1 cellular context compared by ENCODE assay signal in the genomic region with DNA sequence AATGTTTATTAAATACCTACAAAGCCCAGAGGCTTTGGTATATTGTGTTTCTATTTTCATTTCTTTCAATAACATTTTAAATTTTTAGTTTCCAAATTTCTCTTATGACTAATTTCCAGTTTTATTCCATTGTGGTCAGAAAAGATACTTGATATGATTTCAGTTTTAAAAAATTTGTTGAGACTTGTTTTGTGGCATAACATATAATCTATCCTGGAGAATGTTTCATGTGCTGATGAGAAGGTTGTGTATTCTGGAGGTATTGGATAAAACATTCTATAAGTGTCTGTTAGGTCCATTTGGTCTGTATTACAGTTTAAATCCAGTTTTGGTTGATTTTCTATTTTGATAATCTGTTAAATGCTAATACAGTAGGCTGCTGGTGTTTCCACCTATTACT.
TF ChIP-seq lines count a peak whose summit lies in the region.

No MANE protein-coding gene starts in this region.

TF ChIP-seq in GM23338, 12 proteins besides CTCF, POLR2A, EP300 and RAD21 (continued from another document):
- TF ChIP-seq, protein P1, sequence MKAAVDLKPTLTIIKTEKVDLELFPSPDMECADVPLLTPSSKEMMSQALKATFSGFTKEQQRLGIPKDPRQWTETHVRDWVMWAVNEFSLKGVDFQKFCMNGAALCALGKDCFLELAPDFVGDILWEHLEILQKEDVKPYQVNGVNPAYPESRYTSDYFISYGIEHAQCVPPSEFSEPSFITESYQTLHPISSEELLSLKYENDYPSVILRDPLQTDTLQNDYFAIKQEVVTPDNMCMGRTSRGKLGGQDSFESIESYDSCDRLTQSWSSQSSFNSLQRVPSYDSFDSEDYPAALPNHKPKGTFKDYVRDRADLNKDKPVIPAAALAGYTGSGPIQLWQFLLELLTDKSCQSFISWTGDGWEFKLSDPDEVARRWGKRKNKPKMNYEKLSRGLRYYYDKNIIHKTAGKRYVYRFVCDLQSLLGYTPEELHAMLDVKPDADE (IDR thresholded peaks at IDR 0.05): no peak
- TF ChIP-seq ZNF462 (CRISPR knock-in tag; IDR thresholded peaks at IDR 0.05) (no peak), EZH2 (IDR thresholded peaks at IDR 0.05; ENCODE audit: low read depth, unreplicated experiment) (no peak), EZH2phosphoT487 (IDR thresholded peaks at IDR 0.05; ENCODE audit: unreplicated experiment) (no peak), ZNF114 (CRISPR knock-in tag; IDR thresholded peaks at IDR 0.05) (no peak)
